In genomic region chr16:88686439-88687253, GRCh38 we compare ENCODE assay signal across 1 cellular context.
A peak's percentile ranks its signal among the peaks of the same experiment; 100 is the strongest.
TF ChIP-seq lines count a peak whose summit lies in the region.

Gene SNAI3 (minus strand): TSS chr16:88686507. CDS start chr16:88686406, 101 bp downstream.

TF ChIP-seq in HepG2, 621 proteins besides CTCF, POLR2A, EP300 and RAD21 (continued from another document and continues in another):
- no peak; the same call in 1 of the 2 replicates for TF ChIP-seq HMGXB3 (CRISPR knock-in tag; IDR thresholded peaks at IDR 0.05; ENCODE audit: borderline replicate concordance)
- TF ChIP-seq PHF5A (CRISPR knock-in tag; IDR thresholded peaks at IDR 0.05; ENCODE audit: low read depth, unreplicated experiment): no peak
- no peak for TF ChIP-seq MAFF (IDR thresholded peaks at IDR 0.05; ENCODE audit: low read depth, low read length)
- TF ChIP-seq ESRRA (CRISPR knock-in tag; IDR thresholded peaks at IDR 0.05; ENCODE audit: low read depth): no peak
- TF ChIP-seq ZNF512 (CRISPR knock-in tag; IDR thresholded peaks at IDR 0.05): no peak
- TF ChIP-seq ZNF501 (CRISPR knock-in tag; IDR thresholded peaks at IDR 0.05): peak; percentile 10; the same call in 1 of the 2 replicates
- TF ChIP-seq ELF1 (CRISPR knock-in tag; IDR thresholded peaks at IDR 0.05): no peak; the same call in 1 of the 2 replicates
- TF ChIP-seq NFRKB (IDR thresholded peaks at IDR 0.05): no peak
- peak; percentile 92 for TF ChIP-seq SP4 (CRISPR knock-in tag; IDR thresholded peaks at IDR 0.05)
- no peak for TF ChIP-seq YY1 (IDR thresholded peaks at IDR 0.05; ENCODE audit: insufficient read depth, insufficient replicate concordance, low read depth, low read length)
- TF ChIP-seq ZFP90 (CRISPR knock-in tag; IDR thresholded peaks at IDR 0.05; ENCODE audit: borderline replicate concordance): no peak; the same call in 1 of the 2 replicates
- TF ChIP-seq ZSCAN9 (CRISPR knock-in tag; IDR thresholded peaks at IDR 0.05; ENCODE audit: borderline replicate concordance): 0 out of 2 replicates have a peak, but pooled peaks have one; percentile 58
- no peak for TF ChIP-seq ZNF329 (CRISPR knock-in tag; IDR thresholded peaks at IDR 0.05; ENCODE audit: low read depth)
- no peak for TF ChIP-seq MED13 (CRISPR knock-in tag; IDR thresholded peaks at IDR 0.05)
- no peak for TF ChIP-seq ELK4 (CRISPR knock-in tag; IDR thresholded peaks at IDR 0.05; ENCODE audit: borderline replicate concordance)
- 0 out of 2 replicates have a peak, but pooled peaks have one; percentile 58 for TF ChIP-seq GTF3A (CRISPR knock-in tag; conservative IDR thresholded peaks at IDR 0.05)
- no peak for TF ChIP-seq STAT6 (CRISPR knock-in tag; IDR thresholded peaks at IDR 0.05; ENCODE audit: borderline replicate concordance)
- 0 out of 2 replicates have a peak, but pooled peaks have one; percentile 29 for TF ChIP-seq DMAP1 (CRISPR knock-in tag; IDR thresholded peaks at IDR 0.05)
- peak; percentile 61; the same call in 1 of the 2 replicates for TF ChIP-seq ZFP91 (CRISPR knock-in tag; IDR thresholded peaks at IDR 0.05; ENCODE audit: borderline replicate concordance)
- peak; percentile 28; the same call in 1 of the 2 replicates for TF ChIP-seq NR2C2 (CRISPR knock-in tag; IDR thresholded peaks at IDR 0.05; ENCODE audit: borderline replicate concordance)
- TF ChIP-seq LCORL (IDR thresholded peaks at IDR 0.05): no peak
- TF ChIP-seq LCORL (CRISPR knock-in tag; IDR thresholded peaks at IDR 0.05): peak; percentile 73
- no peak for TF ChIP-seq MED8 (CRISPR knock-in tag; IDR thresholded peaks at IDR 0.05; ENCODE audit: insufficient replicate concordance)
- no peak for TF ChIP-seq ZNF264 (CRISPR knock-in tag; IDR thresholded peaks at IDR 0.05)
- no peak for TF ChIP-seq TBL1XR1 (IDR thresholded peaks at IDR 0.05; ENCODE audit: borderline replicate concordance, low read length, partially characterized antibody)
- no peak for TF ChIP-seq IRX3 (CRISPR knock-in tag; IDR thresholded peaks at IDR 0.05; ENCODE audit: borderline replicate concordance, low read depth)
- TF ChIP-seq ZNF567 (CRISPR knock-in tag; IDR thresholded peaks at IDR 0.05; ENCODE audit: borderline replicate concordance): 0 out of 2 replicates have a peak, but pooled peaks have one; percentile 67
- TF ChIP-seq SMARCC2 (IDR thresholded peaks at IDR 0.05): no peak
- no peak for TF ChIP-seq RFXANK (CRISPR knock-in tag; IDR thresholded peaks at IDR 0.05)
- TF ChIP-seq SIN3A (IDR thresholded peaks at IDR 0.05; ENCODE audit: borderline replicate concordance, low read depth, low read length): peak; percentile 45; the same call in 1 of the 2 replicates
- TF ChIP-seq CBFB (CRISPR knock-in tag; IDR thresholded peaks at IDR 0.05): no peak
- no peak for TF ChIP-seq ZNF589 (CRISPR knock-in tag; conservative IDR thresholded peaks at IDR 0.05)
- TF ChIP-seq HNF1A (IDR thresholded peaks at IDR 0.05; ENCODE audit: low read depth): no peak
- TF ChIP-seq HNF1A (CRISPR knock-in tag; IDR thresholded peaks at IDR 0.05; ENCODE audit: borderline replicate concordance): 0 out of 2 replicates have a peak, but pooled peaks have one; percentile 37
- TF ChIP-seq HMGXB4 (CRISPR knock-in tag; IDR thresholded peaks at IDR 0.05; ENCODE audit: borderline replicate concordance in 1 of 2, low read depth in 1 of 2): peak; percentile 36 to 42; a peak in 2 of 4 replicates
- TF ChIP-seq NFE2 (CRISPR knock-in tag; IDR thresholded peaks at IDR 0.05): no peak
- no peak for TF ChIP-seq ZBTB20 (CRISPR knock-in tag; IDR thresholded peaks at IDR 0.05; ENCODE audit: borderline replicate concordance, low read depth)
- peak; percentile 72 for TF ChIP-seq ZMAT3 (CRISPR knock-in tag; conservative IDR thresholded peaks at IDR 0.05)
- no peak for TF ChIP-seq SMAD3 (CRISPR knock-in tag; IDR thresholded peaks at IDR 0.05)
- TF ChIP-seq FIP1L1 (IDR thresholded peaks at IDR 0.05; ENCODE audit: borderline replicate concordance, insufficient read depth, low read depth, low read length): no peak
- TF ChIP-seq KDM5A (IDR thresholded peaks at IDR 0.05; ENCODE audit: borderline replicate concordance, low read length): no peak
